ENCODE assay signal across 9 cellular contexts in the genomic region with DNA sequence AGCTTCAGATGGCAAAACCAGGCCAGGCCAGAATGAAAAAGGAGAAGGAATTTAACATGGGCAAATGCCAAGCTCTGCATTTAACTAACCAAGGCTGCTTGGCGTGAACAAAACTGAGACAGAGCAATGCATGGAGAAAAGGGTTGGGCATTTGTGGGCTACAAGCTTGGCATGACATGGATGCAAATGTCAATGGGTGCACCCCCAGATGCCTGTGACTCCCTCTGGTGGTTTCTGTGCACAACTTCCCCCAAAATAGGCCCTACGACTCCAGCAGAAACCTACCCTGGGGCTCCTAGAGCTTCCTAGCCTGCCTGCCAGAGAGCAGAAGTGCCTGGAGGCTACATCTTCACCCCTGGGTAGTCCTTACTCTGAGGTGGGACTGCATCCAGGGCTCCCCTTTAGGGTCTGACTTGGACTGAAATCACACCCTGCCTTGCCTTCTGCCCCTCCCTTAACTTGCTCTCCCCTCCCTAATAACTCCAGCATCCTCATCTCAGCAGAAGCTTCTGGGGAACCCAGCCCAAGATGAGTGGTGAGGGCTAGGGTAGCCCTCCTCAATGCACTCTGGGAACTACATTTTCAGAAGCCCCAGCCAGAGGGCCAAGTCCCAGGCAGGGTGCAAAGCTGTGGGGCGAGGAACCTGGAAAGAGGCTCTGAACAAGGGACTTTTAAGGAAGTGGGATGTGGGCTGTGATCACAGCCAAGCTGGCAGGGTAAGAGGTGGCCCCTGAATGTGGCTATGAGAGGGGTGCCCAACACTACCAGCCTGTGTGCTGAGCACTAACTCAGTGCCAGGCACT. TPM values are rescaled to one million over a fixed set of nuclear protein-coding genes. Genes with fewer than 3 reads are reported as not detected.
A peak's percentile ranks its signal among the peaks of the same experiment; 100 is the strongest.
DNase-seq lines count a peak whose midpoint lies in the region; ATAC-seq, FAIRE-seq and TF ChIP-seq lines count a peak whose summit lies in the region.
"Had no signal": no experiment of that assay in that cellular context is flagged by ENCODE, and none has a peak within 500 bp of the region (broad histone marks: within the 10 kb centered on the region; RNA-seq: fewer than 3 reads in every experiment).

No MANE protein-coding gene starts in this region.

- no peak for FAIRE-seq in kidney (lab: Jason Lieb, UNC)
- FAIRE-seq: colon had no signal

- no peaks in the 10 kb centered on the region for H3K9me3 ChIP-seq in BE2C
- H3K9me3 ChIP-seq in kidney (ENCODE audit: control insufficient read depth in 1 of 2, low read length in 2 of 2): no peaks in the 10 kb centered on the region

- no peaks in the 10 kb centered on the region for H3K9me3 Mint-ChIP-seq in activated naive CD4-positive, alpha-beta T cell treated with anti-CD3 and anti-CD28 coated beads, Interleukin-2, amount 10 ng/mL, durations not matched to agents 7 days and 5 days

- no peak overlapping the region for H3K9ac ChIP-seq in kidney (ENCODE audit: low read length in 2 of 2)

- intact Hi-C loops in kidney (cut with DNase I): no loop called here

- H3K27ac Mint-ChIP-seq in activated naive CD4-positive, alpha-beta T cell treated with anti-CD3 and anti-CD28 coated beads, Interleukin-2, amount 10 ng/mL, durations not matched to agents 7 days and 5 days: no peak overlapping the region

- peak; percentile 53 for TF ChIP-seq CTCF in BE2C (IDR thresholded peaks at IDR 0.05; ENCODE audit: low read depth, low read length)
- TF ChIP-seq CTCF in kidney (IDR thresholded peaks at IDR 0.05; ENCODE audit: borderline replicate concordance, extremely low read depth, insufficient read depth): no peak

- H3K4me1 Mint-ChIP-seq in activated naive CD4-positive, alpha-beta T cell treated with anti-CD3 and anti-CD28 coated beads, Interleukin-2, amount 10 ng/mL, durations not matched to agents 7 days and 5 days: no peaks in the 10 kb centered on the region

- DNase-seq in BE2C (peak; percentile 25), HCEC 1CT (peak; percentile 39), kidney (peak; percentile 45), midbrain (lab: John Stamatoyannopoulos, UW) (no peak), NCI-H2107 (lab: John Stamatoyannopoulos, UW) (no peak)
- DNase-seq in activated naive CD4-positive, alpha-beta T cell treated with anti-CD3 and anti-CD28 coated beads, Interleukin-2, amount 10 ng/mL, durations not matched to agents 7 days and 5 days: peak; percentile 27

- no peaks in the 10 kb centered on the region for H3K36me3 Mint-ChIP-seq in activated naive CD4-positive, alpha-beta T cell treated with anti-CD3 and anti-CD28 coated beads, Interleukin-2, amount 10 ng/mL, durations not matched to agents 7 days and 5 days

- CTCF ChIA-PET in activated naive CD4-positive, alpha-beta T cell treated with anti-CD3 and anti-CD28 coated beads, Interleukin-2, amount 10 ng/mL, durations not matched to agents 7 days and 5 days (lab: Charles Lee): interaction anchor here (1.0 to 1.6 kb wide), 3 partner anchors 11 to 319 kb away, joined by 3 to 5 read pairs (median 3); no protein-coding TSS in a partner anchor

- H3K4me1 ChIP-seq in BE2C (no peaks in the 10 kb centered on the region), kidney (ENCODE audit: control insufficient read depth in 1 of 2, insufficient read depth in 1 of 2, low read depth in 1 of 2, low read length in 2 of 2) (peaks cover 2 to 3% of the 10 kb centered on the region in 2 donors)

- no peak overlapping the region for H3K4me3 Mint-ChIP-seq in activated naive CD4-positive, alpha-beta T cell treated with anti-CD3 and anti-CD28 coated beads, Interleukin-2, amount 10 ng/mL, durations not matched to agents 7 days and 5 days

- no peak for ATAC-seq in GM19455 (IDR thresholded peaks at IDR 0.05; ENCODE audit: unreplicated experiment)
- no peak for ATAC-seq in GM21576 (IDR thresholded peaks at IDR 0.05; ENCODE audit: unreplicated experiment)

- H3K27me3 ChIP-seq in BE2C: no peaks in the 10 kb centered on the region

- H3K36me3 ChIP-seq in BE2C: no peaks in the 10 kb centered on the region
- H3K36me3 ChIP-seq in kidney (ENCODE audit: control insufficient read depth in 1 of 2, insufficient read depth in 2 of 2, low read length in 2 of 2): no peaks in the 10 kb centered on the region

- H3K27ac ChIP-seq in kidney (ENCODE audit: low read depth in 2 of 2, low read length in 2 of 2): no peak overlapping the region

- H3K4me3 ChIP-seq in BE2C (ENCODE audit: low read depth, low read length): no peak overlapping the region
- H3K4me3 ChIP-seq in kidney (ENCODE audit: low read length in 2 of 2): no peak overlapping the region

- H3K27me3 Mint-ChIP-seq in activated naive CD4-positive, alpha-beta T cell treated with anti-CD3 and anti-CD28 coated beads, Interleukin-2, amount 10 ng/mL, durations not matched to agents 7 days and 5 days: peaks cover 56% of the 10 kb centered on the region

RNA-seq across cellular contexts. Expression of gene GPRIN2, which starts 11.3 kb away (rescaled TPM):
- not detected for polyA plus RNA-seq in BE2C (2012; ENCODE audit: insufficient read depth, insufficient read length, low read depth)
- 12.6 TPM for total RNA-seq in kidney
- polyA plus RNA-seq in kidney (ENCODE audit: insufficient read depth, low read depth, low replicate concordance): 8.5 TPM

RNA-seq across cellular contexts. Expression of gene SYT15, which starts 33.7 kb away (rescaled TPM):
- polyA plus RNA-seq in BE2C (2012; ENCODE audit: insufficient read depth, insufficient read length, low read depth): 1.4 TPM
- 12.7 TPM for total RNA-seq in kidney
- polyA plus RNA-seq in kidney (ENCODE audit: insufficient read depth, low read depth, low replicate concordance): 2.1 TPM

Comparison
In these comparisons a context has a peak if more than half of its experiments do, and no peak if none do; other contexts are left out.
1. DNase-seq: peak in BE2C (single experiment), HCEC 1CT (single experiment), activated naive CD4-positive, alpha-beta T cell treated with anti-CD3 and anti-CD28 coated beads, Interleukin-2, amount 10 ng/mL, durations not matched to agents 7 days and 5 days (single experiment) and kidney (single experiment); none in midbrain (single experiment) and NCI-H2107 (single experiment).